Comparison of ENCODE assay signal across 8 cellular contexts in the genomic region with DNA sequence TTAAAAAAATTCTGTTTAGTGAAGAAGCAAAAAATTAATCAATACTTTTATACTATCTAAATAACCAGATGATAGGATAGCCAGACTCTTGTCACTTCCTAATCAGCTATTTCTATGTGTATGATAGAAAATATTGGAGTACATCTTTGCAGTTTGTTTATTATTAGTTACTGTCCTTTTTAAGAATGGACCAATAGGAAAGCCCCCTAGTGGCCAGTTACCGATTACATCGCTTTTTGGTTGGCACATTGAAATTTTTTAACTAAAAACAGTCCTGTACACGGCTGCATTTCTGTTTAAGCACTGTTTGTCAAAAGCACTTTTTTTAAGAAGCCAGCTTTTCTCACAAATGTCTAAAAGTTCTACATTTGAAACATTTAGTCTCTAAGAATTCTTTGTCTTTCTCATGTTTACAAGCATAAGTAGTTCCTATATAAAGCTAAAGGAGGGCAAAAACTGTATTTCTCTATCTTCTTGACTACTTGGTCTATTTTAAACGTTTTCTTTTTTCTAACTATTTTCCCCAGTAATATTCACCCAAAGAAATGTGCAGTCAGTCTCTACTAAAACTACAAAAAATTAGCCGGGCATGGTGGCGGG.
DNase-seq lines count a peak whose midpoint lies in the region; ATAC-seq, FAIRE-seq and TF ChIP-seq lines count a peak whose summit lies in the region.

No MANE protein-coding gene starts in this region.

- no peaks in the 10 kb centered on the region for H3K4me1 ChIP-seq in A549

- H3K4me2 ChIP-seq in A549 = no peak overlapping the region

- no peaks in the 10 kb centered on the region for H3K9me3 Mint-ChIP-seq in nephron progenitor cell

- no peaks in the 10 kb centered on the region for H3K9me3 ChIP-seq in A549

- ATAC-seq in A549 = no peak

- H3K27ac ChIP-seq in A549 = no peak overlapping the region
- H3K27ac ChIP-seq in coronary artery = no peak overlapping the region

- TF ChIP-seq EP300 in A549 (IDR thresholded peaks at IDR 0.05) = no peak

- POLR2A ChIA-PET in A549 (lab: Yijun Ruan, JAX) = no interaction called here

- H3K4me3 Mint-ChIP-seq in nephron progenitor cell = no peak overlapping the region

- no peak overlapping the region for H3K4me3 ChIP-seq in A549
- H3K4me3 ChIP-seq in GM12865 (ENCODE audit: low read depth, low read length) = no peak overlapping the region
- H3K4me3 ChIP-seq in coronary artery = no peak overlapping the region

- CTCF ChIA-PET in A549 (lab: Yijun Ruan, JAX) = interaction anchor here (0.7 to 1.6 kb wide), 7 partner anchors 8 to 312 kb away, joined by 3 to 5 read pairs (median 3); no protein-coding TSS in a partner anchor

- no peaks in the 10 kb centered on the region for H3K27me3 Mint-ChIP-seq in nephron progenitor cell (ENCODE audit: low read depth, poor library complexity)

- peak in 1 of 2 experiments; percentile 43; a peak in 3 of 5 replicates for TF ChIP-seq RAD21 in A549 (conservative IDR thresholded peaks at IDR 0.05 in 1 of 2, IDR thresholded peaks at IDR 0.05 in 1 of 2)

- peaks cover 39% of the 10 kb centered on the region for H3K4me1 Mint-ChIP-seq in nephron progenitor cell

- TF ChIP-seq CTCF in A549 (IDR thresholded peaks at IDR 0.05) (peak; percentile 51), GM12865 (IDR thresholded peaks at IDR 0.05; ENCODE audit: insufficient read depth, low read depth, low read length, missing control alignments) (peak; percentile 64), coronary artery (IDR thresholded peaks at IDR 0.05) (peak; percentile 52), nephron progenitor cell (IDR thresholded peaks at IDR 0.05) (peak; percentile 79)

- no peak overlapping the region for H3K27ac Mint-ChIP-seq in nephron progenitor cell

- H3K36me3 Mint-ChIP-seq in nephron progenitor cell (ENCODE audit: low read depth) = no peaks in the 10 kb centered on the region

- DNase-seq in A549 (ENCODE audit: low read depth in 1 of 2, low spot score in 1 of 2) = peak in 1 of 2 experiments; percentile 22
- peak; percentile 49 for DNase-seq in GM12865 (ENCODE audit: low read depth)
- DNase-seq in NCI-H748 (lab: John Stamatoyannopoulos, UW; ENCODE audit: unreplicated experiment) = peak; percentile 35
- DNase-seq in coronary artery (ENCODE audit: low spot score) = no peak
- DNase-seq in nephron progenitor cell = peak; percentile 38
- no peak for DNase-seq in middle frontal gyrus (ENCODE audit: extremely low spot score, low spot score)
- no peak for DNase-seq in stimulated activated CD4-positive, alpha-beta T cell treated with anti-CD3 and anti-CD28 coated beads, Interleukin-12 subunit alpha, Interleukin-12 subunit beta, amount 100 ng/mL, for 4 hours
- DNase-seq in NCI-H2029 (lab: John Stamatoyannopoulos, UW) = no peak

- no peak for FAIRE-seq in A549 (lab: Jason Lieb, UNC)

- TF ChIP-seq POLR2A in A549 (IDR thresholded peaks at IDR 0.05; ENCODE audit: low read length) = no peak

- WGBS in A549 (ENCODE audit: missing lambda C conversion rate) = 32% methylated on average over 6 of the region's 6 CpGs

TF ChIP-seq in A549, 52 proteins besides CTCF, POLR2A, EP300 and RAD21:
- peak; percentile 53; the same call in 2 of the 3 replicates for TF ChIP-seq SMC3 (IDR thresholded peaks at IDR 0.05)
- no peak for TF ChIP-seq RFX5 (IDR thresholded peaks at IDR 0.05)
- TF ChIP-seq KDM5A (IDR thresholded peaks at IDR 0.05) = no peak

Comparison
In these comparisons a context has a peak if more than half of its experiments do, and no peak if none do; other contexts are left out.
1. DNase-seq: peak in GM12865 (single experiment), NCI-H748 (single experiment) and nephron progenitor cell (single experiment); none in coronary artery (single experiment), middle frontal gyrus (single experiment), stimulated activated CD4-positive, alpha-beta T cell treated with anti-CD3 and anti-CD28 coated beads, Interleukin-12 subunit alpha, Interleukin-12 subunit beta, amount 100 ng/mL, for 4 hours (single experiment) and NCI-H2029 (single experiment).
2. Peak in every context shown above with its lines, with median percentiles within 50 percentile points of each other: CTCF ChIP-seq.